Comparison of ENCODE assay signal across 14 cellular contexts in the genomic region with DNA sequence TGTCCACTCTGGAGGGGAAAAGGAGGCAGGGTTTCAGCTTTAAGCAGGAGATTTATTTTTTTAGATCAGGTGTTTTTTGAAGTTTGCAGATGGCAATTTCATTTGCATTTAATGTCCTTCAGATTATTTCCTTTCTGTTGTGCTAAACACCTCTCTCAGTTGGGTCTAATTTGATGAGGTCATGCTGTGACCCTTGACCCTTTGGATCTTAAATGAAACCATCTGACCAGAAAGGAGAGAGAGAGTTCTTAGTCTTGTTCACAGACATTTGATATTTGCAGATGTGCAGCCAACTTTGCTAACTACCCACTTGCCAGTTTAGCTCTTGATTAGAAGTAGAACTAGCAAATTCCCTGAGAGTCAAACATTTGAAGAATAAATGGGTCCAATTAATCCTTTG.
DNase-seq lines count a peak whose midpoint lies in the region; ATAC-seq, FAIRE-seq and TF ChIP-seq lines count a peak whose summit lies in the region.
"Had no signal": no experiment of that assay in that cellular context is flagged by ENCODE, and none has a peak within 500 bp of the region (broad histone marks: within the 10 kb centered on the region; RNA-seq: fewer than 3 reads in every experiment).

No MANE protein-coding gene starts in this region.

- H2BK15ac ChIP-seq in neuronal stem cell (ENCODE audit: low read length) = no peak overlapping the region

- no peak for TF ChIP-seq RAD21 in HepG2 (CRISPR knock-in tag; IDR thresholded peaks at IDR 0.05)

- TF ChIP-seq POLR2A in HepG2 (IDR thresholded peaks at IDR 0.05; ENCODE audit: insufficient read depth in 1 of 2, low read depth in 2 of 2, low read length in 2 of 2) = no peak
- no peak for TF ChIP-seq POLR2A in right lobe of liver (IDR thresholded peaks at IDR 0.05)

- ATAC-seq in HepG2 (no peak), right lobe of liver (no peak)

- TF ChIP-seq EP300 in HepG2 (IDR thresholded peaks at IDR 0.05; ENCODE audit: low read depth in 2 of 2, low read length in 2 of 2) = no peak
- no peak for TF ChIP-seq EP300 in HepG2 (CRISPR knock-in tag; IDR thresholded peaks at IDR 0.05; ENCODE audit: borderline replicate concordance)

- TF ChIP-seq CTCF in HepG2 (CRISPR knock-in tag; IDR thresholded peaks at IDR 0.05) = no peak
- no peak for TF ChIP-seq CTCF in right lobe of liver (IDR thresholded peaks at IDR 0.05)

- H3K27me3 Mint-ChIP-seq in CD4-positive, alpha-beta memory T cell = peaks cover 3 to 7% of the 10 kb centered on the region in 2 donors
- peaks cover 5% of the 10 kb centered on the region for H3K27me3 Mint-ChIP-seq in activated CD4-positive, alpha-beta memory T cell treated with anti-CD3 and anti-CD28 coated beads, Interleukin-2, amount 10 ng/mL, durations not matched to agents 7 days and 5 days
- H3K27me3 Mint-ChIP-seq: CD4-positive, CD25-positive, alpha-beta regulatory T cell had no signal

- BruUV-seq in HepG2 (replicated peaks; lab: Mats Ljungman, UMichigan) = no TSS peak

- no peaks in the 10 kb centered on the region for H3K36me3 Mint-ChIP-seq in CD4-positive, alpha-beta memory T cell
- no peaks in the 10 kb centered on the region for H3K36me3 Mint-ChIP-seq in activated CD4-positive, alpha-beta memory T cell treated with anti-CD3 and anti-CD28 coated beads, Interleukin-2, amount 10 ng/mL, durations not matched to agents 7 days and 5 days (ENCODE audit: low read depth)
- H3K36me3 Mint-ChIP-seq: CD4-positive, CD25-positive, alpha-beta regulatory T cell had no signal

- H3K27me3 ChIP-seq in HepG2 (ENCODE audit: control insufficient read depth in 1 of 2, insufficient read depth in 2 of 2, low read length in 2 of 2) (no peaks in the 10 kb centered on the region), right lobe of liver (no peaks in the 10 kb centered on the region), neuronal stem cell (ENCODE audit: control insufficient read depth in 3 of 3, insufficient read depth in 3 of 3, low read depth in 1 of 3, low read length in 3 of 3) (no peaks in the 10 kb centered on the region)
- no peaks in the 10 kb centered on the region for H3K27me3 ChIP-seq in CD4-positive, alpha-beta memory T cell (ENCODE audit: insufficient read depth, low read length)
- H3K27me3 ChIP-seq: BLaER1 treated with 17β-estradiol and CSF1 and Interleukin-3, amounts not matched to agents 10 nM and 100 nM had no signal

- H4K20me1 ChIP-seq in HepG2 (ENCODE audit: insufficient read depth, low read length) = no peaks in the 10 kb centered on the region
- H4K20me1 ChIP-seq: BLaER1 treated with 17β-estradiol and CSF1 and Interleukin-3, amounts not matched to agents 10 nM and 100 nM had no signal

- H3K36me3 ChIP-seq in HepG2 (replicated peaks in 1 of 2; ENCODE audit: control insufficient read depth in 1 of 2, insufficient read depth in 2 of 2, low read length in 2 of 2) = no peaks in the 10 kb centered on the region
- H3K36me3 ChIP-seq in right lobe of liver = no peaks in the 10 kb centered on the region
- no peaks in the 10 kb centered on the region for H3K36me3 ChIP-seq in neuronal stem cell (replicated peaks in 1 of 2; ENCODE audit: control insufficient read depth in 2 of 2, insufficient read depth in 2 of 2, low read length in 2 of 2)
- no peaks in the 10 kb centered on the region for H3K36me3 ChIP-seq in CD4-positive, alpha-beta memory T cell (ENCODE audit: insufficient read depth, low read length)
- H3K36me3 ChIP-seq: BLaER1 treated with 17β-estradiol and CSF1 and Interleukin-3, amounts not matched to agents 10 nM and 100 nM had no signal

- no peak overlapping the region for H2AK5ac ChIP-seq in neuronal stem cell (ENCODE audit: low read depth, low read length)

- in situ Hi-C loops in HepG2 (cut with HindIII; ENCODE audit: extremely low pct_ligation_motif_present, low pct_unique_long_range_greater_than_20kb) = no loop called here

- H3K27ac Mint-ChIP-seq in CD4-positive, alpha-beta memory T cell = no peak overlapping the region
- no peak overlapping the region for H3K27ac Mint-ChIP-seq in activated CD4-positive, alpha-beta memory T cell treated with anti-CD3 and anti-CD28 coated beads, Interleukin-2, amount 10 ng/mL, durations not matched to agents 7 days and 5 days
- H3K27ac Mint-ChIP-seq: CD4-positive, CD25-positive, alpha-beta regulatory T cell; H9 had no signal

- H3K4me3 ChIP-seq in HepG2 (replicated peaks in 1 of 3; ENCODE audit: insufficient read depth in 1 of 3, low read depth in 2 of 3, low read length in 3 of 3) (no peak overlapping the region), right lobe of liver (no peak overlapping the region), neuronal stem cell (ENCODE audit: low read length in 2 of 2) (no peak overlapping the region)
- H3K4me3 ChIP-seq in CD4-positive, alpha-beta memory T cell (ENCODE audit: low read length in 2 of 2) = no peak overlapping the region
- H3K4me3 ChIP-seq: BLaER1 treated with 17β-estradiol and CSF1 and Interleukin-3, amounts not matched to agents 10 nM and 100 nM had no signal

- H2AFZ ChIP-seq in HepG2 (ENCODE audit: low read length) = no peak overlapping the region
- no peak overlapping the region for H2AFZ ChIP-seq in neuronal stem cell (ENCODE audit: low read length)

- H3K4me2 ChIP-seq in HepG2 (ENCODE audit: low read depth, low read length) = no peak overlapping the region
- no peak overlapping the region for H3K4me2 ChIP-seq in neuronal stem cell (ENCODE audit: insufficient read depth, low read length, poor library complexity, severe bottlenecking)
- H3K4me2 ChIP-seq: BLaER1 treated with 17β-estradiol and CSF1 and Interleukin-3, amounts not matched to agents 10 nM and 100 nM had no signal

- FAIRE-seq in HepG2 (lab: Jason Lieb, UNC) = no peak

- H3K79me1 ChIP-seq in neuronal stem cell (ENCODE audit: low read depth, low read length) = no peaks in the 10 kb centered on the region

- no peak overlapping the region for H3K18ac ChIP-seq in neuronal stem cell (ENCODE audit: low read length)

- no peak overlapping the region for H2BK12ac ChIP-seq in neuronal stem cell (ENCODE audit: low read length)

- H2BK5ac ChIP-seq in neuronal stem cell (ENCODE audit: low read length) = no peak overlapping the region

- no peak overlapping the region for H3K4ac ChIP-seq in neuronal stem cell (ENCODE audit: low read length)

- H3K23ac ChIP-seq in neuronal stem cell (ENCODE audit: low read depth, low read length, poor library complexity) = no peak overlapping the region

- POLR2A ChIA-PET in HepG2 (lab: Yijun Ruan, JAX) = no interaction called here
- POLR2A ChIA-PET in CD4-positive, alpha-beta memory T cell (lab: Charles Lee; ENCODE audit: partially characterized antibody) = no interaction called here
- POLR2A ChIA-PET in activated CD4-positive, alpha-beta memory T cell treated with anti-CD3 and anti-CD28 coated beads, Interleukin-2, amount 10 ng/mL, durations not matched to agents 7 days and 5 days (lab: Charles Lee) = no interaction called here

- CTCF ChIA-PET in HepG2 (lab: Yijun Ruan, JAX; ENCODE audit: low intra/inter-chr PET ratio, low total read pairs) = no interaction called here
- CTCF ChIA-PET in CD4-positive, alpha-beta memory T cell (lab: Charles Lee; ENCODE audit: partially characterized antibody) = no interaction called here
- CTCF ChIA-PET in activated CD4-positive, alpha-beta memory T cell treated with anti-CD3 and anti-CD28 coated beads, Interleukin-2, amount 10 ng/mL, durations not matched to agents 7 days and 5 days (lab: Charles Lee) = no interaction called here

- H3K14ac ChIP-seq in neuronal stem cell (ENCODE audit: low read length) = no peak overlapping the region

- no peak overlapping the region for H4K8ac ChIP-seq in neuronal stem cell (ENCODE audit: low read depth, low read length)

- no peaks in the 10 kb centered on the region for H3K79me2 ChIP-seq in HepG2 (ENCODE audit: insufficient read depth, low read length)

- H4K91ac ChIP-seq in neuronal stem cell (ENCODE audit: low read depth, low read length, poor library complexity) = no peak overlapping the region

- H3K27ac ChIP-seq in HepG2 (ENCODE audit: extremely low read length, insufficient read depth, low read length) (no peak overlapping the region), right lobe of liver (no peak overlapping the region), neuronal stem cell (replicated peaks; ENCODE audit: low read length) (peak overlapping the region; percentile 9)
- no peak overlapping the region for H3K27ac ChIP-seq in CD4-positive, alpha-beta memory T cell (ENCODE audit: low read depth, low read length)
- H3K27ac ChIP-seq: BLaER1 treated with 17β-estradiol and CSF1 and Interleukin-3, amounts not matched to agents 10 nM and 100 nM had no signal

- H3K4me1 Mint-ChIP-seq in CD4-positive, alpha-beta memory T cell = no peaks in the 10 kb centered on the region
- no peaks in the 10 kb centered on the region for H3K4me1 Mint-ChIP-seq in activated CD4-positive, alpha-beta memory T cell treated with anti-CD3 and anti-CD28 coated beads, Interleukin-2, amount 10 ng/mL, durations not matched to agents 7 days and 5 days
- H3K4me1 Mint-ChIP-seq: H9 had no signal

- H3K9me3 ChIP-seq in HepG2 (ENCODE audit: low read length) = no peaks in the 10 kb centered on the region
- H3K9me3 ChIP-seq in right lobe of liver = no peaks in the 10 kb centered on the region
- H3K9me3 ChIP-seq in neuronal stem cell (replicated peaks in 1 of 2; ENCODE audit: control insufficient read depth in 2 of 2, insufficient read depth in 1 of 2, low read depth in 1 of 2, low read length in 2 of 2) = no peaks in the 10 kb centered on the region
- no peaks in the 10 kb centered on the region for H3K9me3 ChIP-seq in CD4-positive, alpha-beta memory T cell (ENCODE audit: control insufficient read depth in 1 of 2, low read length in 2 of 2)
- H3K9me3 ChIP-seq: BLaER1 treated with 17β-estradiol and CSF1 and Interleukin-3, amounts not matched to agents 10 nM and 100 nM had no signal

- H3K4me1 ChIP-seq in HepG2 (ENCODE audit: insufficient read depth, low read length) (no peaks in the 10 kb centered on the region), right lobe of liver (no peaks in the 10 kb centered on the region), neuronal stem cell (ENCODE audit: control insufficient read depth in 2 of 2, insufficient read depth in 1 of 2, low read depth in 1 of 2, low read length in 2 of 2) (no peaks in the 10 kb centered on the region)
- no peaks in the 10 kb centered on the region for H3K4me1 ChIP-seq in CD4-positive, alpha-beta memory T cell (ENCODE audit: insufficient read depth, low read length)

- H3K9ac ChIP-seq in HepG2 (ENCODE audit: insufficient read depth, low read depth, low read length) (no peak overlapping the region), neuronal stem cell (ENCODE audit: low read depth, low read length, poor library complexity) (no peak overlapping the region)
- H3K9ac ChIP-seq: BLaER1 treated with 17β-estradiol and CSF1 and Interleukin-3, amounts not matched to agents 10 nM and 100 nM had no signal

- H3K9me3 Mint-ChIP-seq in CD4-positive, alpha-beta memory T cell = peaks cover 0 to 4% (median 0%) of the 10 kb centered on the region in 8 donors
- H3K9me3 Mint-ChIP-seq in activated CD4-positive, alpha-beta memory T cell treated with anti-CD3 and anti-CD28 coated beads, Interleukin-2, amount 10 ng/mL, durations not matched to agents 7 days and 5 days = no peaks in the 10 kb centered on the region
- H3K9me3 Mint-ChIP-seq: H9 had no signal

- intact Hi-C loops in HepG2 (cut with micrococcal nuclease; ENCODE audit: unreplicated experiment) (no loop called here), right lobe of liver (cut with DNase I) (no loop called here)
- intact Hi-C loops in CD4-positive, alpha-beta memory T cell (cut with micrococcal nuclease) = no loop called here

- H3K4me3 Mint-ChIP-seq in CD4-positive, alpha-beta memory T cell = no peak overlapping the region
- H3K4me3 Mint-ChIP-seq in activated CD4-positive, alpha-beta memory T cell treated with anti-CD3 and anti-CD28 coated beads, Interleukin-2, amount 10 ng/mL, durations not matched to agents 7 days and 5 days = no peak overlapping the region
- H3K4me3 Mint-ChIP-seq: CD4-positive, CD25-positive, alpha-beta regulatory T cell; H9 had no signal

- DNase-seq in HepG2 (ENCODE audit: low spot score) (no peak), right lobe of liver (no peak), left kidney (ENCODE audit: low read depth, low spot score) (peak; percentile 76), neuronal stem cell (ENCODE audit: low spot score) (peak; percentile 17), AG08395 (ENCODE audit: low spot score) (no peak)
- no peak for DNase-seq in CD4-positive, alpha-beta memory T cell
- no peak for DNase-seq in activated CD4-positive, alpha-beta memory T cell treated with anti-CD3 and anti-CD28 coated beads, Interleukin-2, amount 10 ng/mL, durations not matched to agents 7 days and 5 days
- DNase-seq: 8988T; Calu3; CD4-positive, CD25-positive, alpha-beta regulatory T cell; DMS 273 treated with DMSO at 0.1 percent for 48 hours; GOT3; H9 had no signal

- no peak overlapping the region for H2BK120ac ChIP-seq in neuronal stem cell (ENCODE audit: low read depth, low read length)

Comparison
In these comparisons a context has a peak if more than half of its experiments do, and no peak if none do; other contexts are left out.
1. DNase-seq: peak in left kidney (single experiment) and neuronal stem cell (single experiment); none in HepG2 (single experiment), right lobe of liver (0 of 3), CD4-positive, alpha-beta memory T cell (0 of 5), AG08395 (single experiment) and activated CD4-positive, alpha-beta memory T cell treated with anti-CD3 and anti-CD28 coated beads, Interleukin-2, amount 10 ng/mL, durations not matched to agents 7 days and 5 days (single experiment).